ENCODE assay signal across 26 cellular contexts in genomic region chr7:2818653-2819052, GRCh38. TPM values are rescaled to one million over a fixed set of nuclear protein-coding genes. Genes with fewer than 3 reads are reported as not detected.
A peak's percentile ranks its signal among the peaks of the same experiment; 100 is the strongest.
DNase-seq lines count a peak whose midpoint lies in the region; ATAC-seq, FAIRE-seq and TF ChIP-seq lines count a peak whose summit lies in the region.
"Had no signal": no experiment of that assay in that cellular context is flagged by ENCODE, and none has a peak within 500 bp of the region (broad histone marks: within the 10 kb centered on the region; RNA-seq: fewer than 3 reads in every experiment).

No MANE protein-coding gene starts in this region.

- H3K36me3 Mint-ChIP-seq in astrocyte (ENCODE audit: low read depth, unreplicated experiment), result peaks cover 13% of the 10 kb centered on the region
- H3K36me3 Mint-ChIP-seq: activated naive CD4-positive, alpha-beta T cell treated with anti-CD3 and anti-CD28 coated beads, Interleukin-2, amount 10 ng/mL, durations not matched to agents 7 days and 5 days had no signal

- DNase-seq in right atrium auricular region (ENCODE audit: low spot score) (no peak), Right ventricle myocardium superior (no peak), astrocyte (ENCODE audit: low read depth) (no peak), mesenteric fat pad (ENCODE audit: low spot score) (peak; percentile 33), SK-N-DZ (ENCODE audit: low spot score) (no peak), activated gamma-delta T cell (lab: John Stamatoyannopoulos, UW) (no peak), GM19239 (ENCODE audit: insufficient read length, low spot score) (no peak), globus pallidus (ENCODE audit: low spot score) (no peak)
- DNase-seq: activated B cell treated with CpG ODN at 0.5 μM for 24 hours; activated CD4-positive, alpha-beta memory T cell treated with anti-CD3 and anti-CD28 coated beads, Interleukin-2, amount 10 ng/mL, durations not matched to agents 7 days and 5 days; activated naive CD4-positive, alpha-beta T cell treated with anti-CD3 and anti-CD28 coated beads, Interleukin-2, amount 10 ng/mL, durations not matched to agents 7 days and 5 days; activated T-cell treated with anti-CD3 and anti-CD28 coated beads, Interleukin-2, amount 50 U/mL, for 24 hours; anterior cingulate cortex; caudate nucleus; dorsolateral prefrontal cortex; foreskin fibroblast; mucosa of descending colon; NCI-H187 treated with DMSO at 0.1 percent for 48 hours; NCI-H2227 treated with DMSO at 0.1 percent for 48 hours; OCI-M1; SK-N-SH; spleen; stimulated activated CD4-positive, alpha-beta T cell treated with anti-CD3 and anti-CD28 coated beads, Interleukin-4, amount 100 ng/mL, for 4 hours; substantia nigra had no signal

- peak overlapping the region; percentile 11 for H3K27ac Mint-ChIP-seq in astrocyte (ENCODE audit: unreplicated experiment)
- H3K27ac Mint-ChIP-seq: activated B cell treated with CpG ODN at 0.5 μM for 24 hours; activated CD4-positive, alpha-beta memory T cell treated with anti-CD3 and anti-CD28 coated beads, Interleukin-2, amount 10 ng/mL, durations not matched to agents 7 days and 5 days; activated naive CD4-positive, alpha-beta T cell treated with anti-CD3 and anti-CD28 coated beads, Interleukin-2, amount 10 ng/mL, durations not matched to agents 7 days and 5 days; activated T-cell treated with anti-CD3 and anti-CD28 coated beads, Interleukin-2, amount 50 U/mL, for 24 hours had no signal

- H3K4me1 Mint-ChIP-seq in astrocyte (ENCODE audit: low read depth, unreplicated experiment), result peaks cover 59% of the 10 kb centered on the region

- H3K4me3 Mint-ChIP-seq in astrocyte (ENCODE audit: unreplicated experiment), result no peak overlapping the region
- H3K4me3 Mint-ChIP-seq: activated B cell treated with CpG ODN at 0.5 μM for 24 hours; activated CD4-positive, alpha-beta memory T cell treated with anti-CD3 and anti-CD28 coated beads, Interleukin-2, amount 10 ng/mL, durations not matched to agents 7 days and 5 days; activated naive CD4-positive, alpha-beta T cell treated with anti-CD3 and anti-CD28 coated beads, Interleukin-2, amount 10 ng/mL, durations not matched to agents 7 days and 5 days; activated T-cell treated with anti-CD3 and anti-CD28 coated beads, Interleukin-2, amount 50 U/mL, for 24 hours; CD14-positive monocyte had no signal

- H3K27me3 Mint-ChIP-seq in astrocyte (ENCODE audit: low read depth, unreplicated experiment), result no peaks in the 10 kb centered on the region
- H3K27me3 Mint-ChIP-seq: activated B cell treated with CpG ODN at 0.5 μM for 24 hours; activated CD4-positive, alpha-beta memory T cell treated with anti-CD3 and anti-CD28 coated beads, Interleukin-2, amount 10 ng/mL, durations not matched to agents 7 days and 5 days; activated naive CD4-positive, alpha-beta T cell treated with anti-CD3 and anti-CD28 coated beads, Interleukin-2, amount 10 ng/mL, durations not matched to agents 7 days and 5 days; activated T-cell treated with anti-CD3 and anti-CD28 coated beads, Interleukin-2, amount 50 U/mL, for 24 hours had no signal

- no peak overlapping the region for H3K4me3 ChIP-seq in right atrium auricular region
- no peak overlapping the region for H3K4me3 ChIP-seq in astrocyte (ENCODE audit: insufficient read depth, low read depth, low read length)
- H3K4me3 ChIP-seq: dorsolateral prefrontal cortex, mucosa of descending colon, spleen had no signal

- peaks cover 75% of the 10 kb centered on the region for H3K79me2 ChIP-seq in astrocyte (ENCODE audit: insufficient read depth, low read length)

- H3K27me3 ChIP-seq in right atrium auricular region, result no peaks in the 10 kb centered on the region
- no peaks in the 10 kb centered on the region for H3K27me3 ChIP-seq in astrocyte (ENCODE audit: insufficient read depth, low read length)
- H3K27me3 ChIP-seq: dorsolateral prefrontal cortex, spleen had no signal

- H2AFZ ChIP-seq in astrocyte (ENCODE audit: low read depth, low read length), result no peak overlapping the region

- H3K27ac ChIP-seq in right atrium auricular region (peak overlapping the region; percentile 51 to 53), astrocyte (ENCODE audit: low read depth, low read length) (no peak overlapping the region)
- H3K27ac ChIP-seq: dorsolateral prefrontal cortex, KMS-11, spleen had no signal

- H3K9me3 Mint-ChIP-seq in astrocyte (ENCODE audit: unreplicated experiment), result no peaks in the 10 kb centered on the region
- H3K9me3 Mint-ChIP-seq: activated B cell treated with CpG ODN at 0.5 μM for 24 hours; activated CD4-positive, alpha-beta memory T cell treated with anti-CD3 and anti-CD28 coated beads, Interleukin-2, amount 10 ng/mL, durations not matched to agents 7 days and 5 days; activated naive CD4-positive, alpha-beta T cell treated with anti-CD3 and anti-CD28 coated beads, Interleukin-2, amount 10 ng/mL, durations not matched to agents 7 days and 5 days; activated T-cell treated with anti-CD3 and anti-CD28 coated beads, Interleukin-2, amount 50 U/mL, for 24 hours; CD14-positive monocyte had no signal

- no peaks in the 10 kb centered on the region for H3K36me3 ChIP-seq in right atrium auricular region
- H3K36me3 ChIP-seq in astrocyte (ENCODE audit: insufficient read depth, low read length), result no peaks in the 10 kb centered on the region

- FAIRE-seq in astrocyte (lab: Jason Lieb, UNC), result no peak
- no peak for FAIRE-seq in GM19239 (lab: Jason Lieb, UNC)

- ATAC-seq in Right ventricle myocardium superior (ENCODE audit: poor library complexity), result no peak
- ATAC-seq: mucosa of descending colon had no signal

- TF ChIP-seq CTCF in right atrium auricular region (IDR thresholded peaks at IDR 0.05), result no peak
- TF ChIP-seq CTCF in astrocyte (IDR thresholded peaks at IDR 0.05; ENCODE audit: insufficient read depth, low read depth, low read length), result no peak

- no peaks in the 10 kb centered on the region for H3K9me3 ChIP-seq in right atrium auricular region
- H3K9me3 ChIP-seq in astrocyte (ENCODE audit: insufficient read depth, low read depth, low read length), result no peaks in the 10 kb centered on the region
- H3K9me3 ChIP-seq: mucosa of descending colon, SK-N-SH, spleen had no signal

- H3K4me1 ChIP-seq in right atrium auricular region, result peaks cover 0 to 71% of the 10 kb centered on the region in 2 donors
- H3K4me1 ChIP-seq in astrocyte (ENCODE audit: insufficient read depth, low read length), result peaks cover 53% of the 10 kb centered on the region

- H3K9ac ChIP-seq in astrocyte (ENCODE audit: low read length), result no peak overlapping the region
- H3K9ac ChIP-seq: KMS-11, SK-N-SH had no signal

- no peak overlapping the region for H3K4me2 ChIP-seq in astrocyte (ENCODE audit: low read length)
- H3K4me2 ChIP-seq: SK-N-SH had no signal

- intact Hi-C loops in Right ventricle myocardium superior (cut with DNase I), result no loop called here

- H4K20me1 ChIP-seq in astrocyte (ENCODE audit: insufficient read depth, low read length), result peaks cover 22% of the 10 kb centered on the region

RNA-seq across cellular contexts. Expression of gene GNA12, which starts 25.5 kb away (rescaled TPM):
- total RNA-seq in right atrium auricular region, result 10 to 100 TPM; 26.3 to 38.8 TPM
- total RNA-seq in Right ventricle myocardium superior, result 40.6 TPM
- 67.2 and 72.7 TPM in 2 replicates for total RNA-seq in astrocyte
- total RNA-seq in mesenteric fat pad, result 70.1 TPM
- polyA plus RNA-seq in SK-N-DZ (2014; cell fraction: cytosol; rRNA removed), result 11.6 and 14.4 TPM in 2 replicates
- 5.5 and 9.0 TPM in 2 replicates for polyA plus RNA-seq in SK-N-DZ (2014; cell fraction: nucleus; rRNA removed)
